In genomic region chr11:118785362-118785761, GRCh38 we compare ENCODE assay signal across 13 cellular contexts. TPM values are rescaled to one million over a fixed set of nuclear protein-coding genes. Genes with fewer than 3 reads are reported as not detected.
A peak's percentile ranks its signal among the peaks of the same experiment; 100 is the strongest.
DNase-seq lines count a peak whose midpoint lies in the region; ATAC-seq, FAIRE-seq and TF ChIP-seq lines count a peak whose summit lies in the region.
"Had no signal": no experiment of that assay in that cellular context is flagged by ENCODE, and none has a peak within 500 bp of the region (broad histone marks: within the 10 kb centered on the region; RNA-seq: fewer than 3 reads in every experiment).

No MANE protein-coding gene starts in this region.

- peaks cover 6 to 12% of the 10 kb centered on the region in 2 experiments for H3K36me3 ChIP-seq in keratinocyte (ENCODE audit: control insufficient read depth in 2 of 2, extremely low read depth in 1 of 2, insufficient read depth in 2 of 2, low read length in 2 of 2)

- H3K4me3 ChIP-seq in keratinocyte (ENCODE audit: control insufficient read depth in 2 of 3, extremely low read depth in 1 of 3, insufficient read depth in 2 of 3, low read depth in 1 of 3, low read length in 3 of 3): no peak overlapping the region
- H3K4me3 ChIP-seq: pancreas had no signal

- no peak for DNase-seq in CD4-positive, alpha-beta T cell
- peak; percentile 15 for DNase-seq in H4 (ENCODE audit: low spot score)
- no peak for DNase-seq in activated naive CD8-positive, alpha-beta T cell treated with anti-CD3 and anti-CD28 coated beads for 36 hours
- DNase-seq in keratinocyte (ENCODE audit: low read depth, low spot score): no peak
- no peak for DNase-seq in NCI-H345 (lab: John Stamatoyannopoulos, UW)
- no peak for DNase-seq in activated effector memory CD4-positive, alpha-beta T cell treated with anti-CD3 and anti-CD28 coated beads, Interleukin-2, amount 50 U/mL, for 16 hours
- DNase-seq in NCI-H1694 treated with DMSO at 0.1 percent for 48 hours (lab: John Stamatoyannopoulos, UW): no peak
- DNase-seq: DMS79 treated with DMSO at 0.1 percent for 48 hours, left cardiac atrium, NCI-H2171, pancreas, WERI-Rb-1 had no signal

- no peak for ATAC-seq in CD4-positive, alpha-beta T cell (ENCODE audit: poor library complexity)
- ATAC-seq: esophagus mucosa, left cardiac atrium, pancreas had no signal

- intact Hi-C loops in CD4-positive, alpha-beta T cell (cut with DNase I, micrococcal nuclease): loop anchor here in 1 of 2 experiments (5.0 kb wide), 1 partner anchor 33 kb away; no protein-coding TSS in a partner anchor

- FAIRE-seq in keratinocyte (lab: Jason Lieb, UNC): no peak
- FAIRE-seq: pancreas had no signal

- H3K4me1 Mint-ChIP-seq in CD4-positive, alpha-beta T cell (ENCODE audit: low read depth): peaks cover 63% of the 10 kb centered on the region
- H3K4me1 Mint-ChIP-seq in activated naive CD8-positive, alpha-beta T cell treated with anti-CD3 and anti-CD28 coated beads for 36 hours: peaks cover 56% of the 10 kb centered on the region

- H3K9me1 ChIP-seq in keratinocyte (ENCODE audit: control insufficient read depth, extremely low read depth, insufficient read depth, low read length): no peaks in the 10 kb centered on the region

- H3K4me3 Mint-ChIP-seq in CD4-positive, alpha-beta T cell: peak overlapping the region; percentile 77
- no peak overlapping the region for H3K4me3 Mint-ChIP-seq in activated naive CD8-positive, alpha-beta T cell treated with anti-CD3 and anti-CD28 coated beads for 36 hours

- no peak overlapping the region for H3K27ac ChIP-seq in CD4-positive, alpha-beta T cell (ENCODE audit: low read depth, low read length)
- H3K27ac ChIP-seq in keratinocyte (ENCODE audit: control insufficient read depth, insufficient read depth, low read length): peak overlapping the region; percentile 27
- H3K27ac ChIP-seq: pancreas, WERI-Rb-1 had no signal

- no peaks in the 10 kb centered on the region for H3K9me3 Mint-ChIP-seq in CD4-positive, alpha-beta T cell
- H3K9me3 Mint-ChIP-seq in activated naive CD8-positive, alpha-beta T cell treated with anti-CD3 and anti-CD28 coated beads for 36 hours: no peaks in the 10 kb centered on the region

- peaks cover 7% of the 10 kb centered on the region for H4K20me1 ChIP-seq in keratinocyte (ENCODE audit: control insufficient read depth, extremely low read depth, insufficient read depth, low read length)

- CTCF ChIA-PET in CD4-positive, alpha-beta T cell (lab: Charles Lee): interaction anchor here (1.0 to 1.2 kb wide), 2 partner anchors 29 to 80 kb away, joined by 3 read pairs; no protein-coding TSS in a partner anchor

- H2AFZ ChIP-seq in keratinocyte (ENCODE audit: control insufficient read depth, low read length): no peak overlapping the region

- POLR2A ChIA-PET in CD4-positive, alpha-beta T cell (lab: Charles Lee): interaction anchor here (1.0 to 7.9 kb wide), 8 partner anchors 12 to 124 kb away, joined by 3 to 212 read pairs (median 4); no protein-coding TSS in a partner anchor

- H3K27ac Mint-ChIP-seq in CD4-positive, alpha-beta T cell: peak overlapping the region; percentile 95
- peak overlapping the region; percentile 65 for H3K27ac Mint-ChIP-seq in activated naive CD8-positive, alpha-beta T cell treated with anti-CD3 and anti-CD28 coated beads for 36 hours

- dilution Hi-C loops in keratinocyte (cut with MboI; ENCODE audit: extremely low pct_ligation_motif_present, low sequenced_read_pairs): no loop called here

- no peaks in the 10 kb centered on the region for H3K27me3 ChIP-seq in CD4-positive, alpha-beta T cell (ENCODE audit: control insufficient read depth, insufficient read depth, low read length)
- no peaks in the 10 kb centered on the region for H3K27me3 ChIP-seq in keratinocyte (ENCODE audit: control insufficient read depth, extremely low read depth, insufficient read depth, low read length)
- H3K27me3 ChIP-seq: pancreas had no signal

- H3K4me1 ChIP-seq in keratinocyte (ENCODE audit: control insufficient read depth, extremely low read depth, insufficient read depth, low read length): peaks cover 11% of the 10 kb centered on the region

- peaks cover 98% of the 10 kb centered on the region for H3K79me2 ChIP-seq in keratinocyte (ENCODE audit: control insufficient read depth, insufficient read depth, low read length)

- H3K9ac ChIP-seq in keratinocyte (ENCODE audit: control insufficient read depth, extremely low read depth, insufficient read depth, low read length): no peak overlapping the region

- no peaks in the 10 kb centered on the region for H3K27me3 Mint-ChIP-seq in CD4-positive, alpha-beta T cell
- H3K27me3 Mint-ChIP-seq in activated naive CD8-positive, alpha-beta T cell treated with anti-CD3 and anti-CD28 coated beads for 36 hours: no peaks in the 10 kb centered on the region

- H3K9me3 ChIP-seq in CD4-positive, alpha-beta T cell (ENCODE audit: control insufficient read depth, low read length): no peaks in the 10 kb centered on the region
- H3K9me3 ChIP-seq in keratinocyte (ENCODE audit: control insufficient read depth, low read depth, low read length): no peaks in the 10 kb centered on the region
- H3K9me3 ChIP-seq: pancreas had no signal

- H3K36me3 Mint-ChIP-seq in CD4-positive, alpha-beta T cell (ENCODE audit: low read depth): peaks cover 89% of the 10 kb centered on the region
- peaks cover 54% of the 10 kb centered on the region for H3K36me3 Mint-ChIP-seq in activated naive CD8-positive, alpha-beta T cell treated with anti-CD3 and anti-CD28 coated beads for 36 hours

- TF ChIP-seq CTCF in CD4-positive, alpha-beta T cell (IDR thresholded peaks at IDR 0.05): no peak
- TF ChIP-seq CTCF in keratinocyte (optimal IDR thresholded peaks at IDR 0.05 in 1 of 3, IDR thresholded peaks at IDR 0.05 in 1 of 3, conservative IDR thresholded peaks at IDR 0.05 in 1 of 3; ENCODE audit: extremely low read depth in 1 of 3, insufficient read depth in 2 of 3, low read length in 3 of 3): no peak

- no peak overlapping the region for H3K4me2 ChIP-seq in keratinocyte (ENCODE audit: control insufficient read depth, extremely low read depth, insufficient read depth, low read depth, low read length)

RNA-seq across cellular contexts. Expression of gene DDX6, which starts 5.6 kb away (rescaled TPM):
- total RNA-seq in CD4-positive, alpha-beta T cell: 100 to 1,000 TPM; 341 to 355 TPM
- total RNA-seq in H4 (2014; rRNA removed; shearing (Covaris generic)): 60.1 and 67.0 TPM in 2 replicates
- 100 to 1,000 TPM; 148 to 150 TPM for total RNA-seq in activated naive CD8-positive, alpha-beta T cell treated with anti-CD3 and anti-CD28 coated beads for 36 hours
- polyA plus RNA-seq in keratinocyte: 42.7 to 58.0 TPM (median 51.4 TPM) in 3 replicates
- polyA plus RNA-seq in keratinocyte (2011; ENCODE audit: low read depth): 41.3 TPM
- 18.5 and 40.4 TPM in 2 replicates for polyA plus RNA-seq in keratinocyte (2011; cell fraction: cytosol; rRNA removed)
- 46.1 and 58.6 TPM in 2 replicates for polyA plus RNA-seq in keratinocyte (2011; cell fraction: nucleus; rRNA removed)
- polyA plus RNA-seq in keratinocyte (2012; ENCODE audit: low replicate concordance): 36.8 and 51.7 TPM in 2 replicates
- polyA minus RNA-seq in keratinocyte: 34.1 to 260 TPM (median 149 TPM) in 3 replicates
- polyA minus RNA-seq in keratinocyte (2011; cell fraction: cytosol; rRNA and poly(A)+ RNA removed): 74.4 TPM
- 90.0 and 213 TPM in 2 replicates for polyA minus RNA-seq in keratinocyte (2011; cell fraction: nucleus; rRNA and poly(A)+ RNA removed)
